9 cellular contexts compared by ENCODE assay signal in genomic region chr14:52618602-52619001, GRCh38.
"Had no signal": no experiment of that assay in that cellular context is flagged by ENCODE, and none has a peak within 500 bp of the region (broad histone marks: within the 10 kb centered on the region; RNA-seq: fewer than 3 reads in every experiment).

No MANE protein-coding gene starts in this region.

- H3K4me1 ChIP-seq: HAP-1 had no signal

- H3K27ac ChIP-seq: GM23248, KMS-11 had no signal

- H3K9ac ChIP-seq: GM23248, KMS-11 had no signal

- DNase-seq: GM23248, GOT3, H7, HFFc6, KBM-7 had no signal

- H3K4me2 ChIP-seq: KMS-11 had no signal

- H3K9me3 ChIP-seq: HAP-1 had no signal

- H3K36me3 ChIP-seq: HAP-1 had no signal

- ATAC-seq: HCT116 had no signal

- FAIRE-seq: HTR-8/SVneo had no signal

- H2AFZ ChIP-seq: GM23248 had no signal

- H3K4me3 ChIP-seq: GM23248, HAP-1 had no signal
